2 cellular contexts compared by ENCODE assay signal in genomic region chrX:37803057-37803456, GRCh38.
TF ChIP-seq lines count a peak whose summit lies in the region.

No MANE protein-coding gene starts in this region.

TF ChIP-seq in HEK293T, 16 proteins besides CTCF, POLR2A, EP300 and RAD21:
- no peak for TF ChIP-seq BHLHE40 (IDR thresholded peaks at IDR 0.05; ENCODE audit: borderline replicate concordance)
- TF ChIP-seq ELF4 (IDR thresholded peaks at IDR 0.05): peak; percentile 76
TF ChIP-seq in HEK293T: peak in this region for 1.

TF ChIP-seq in K562, 482 proteins besides CTCF, POLR2A, EP300 and RAD21:
- TF ChIP-seq, protein P1, sequence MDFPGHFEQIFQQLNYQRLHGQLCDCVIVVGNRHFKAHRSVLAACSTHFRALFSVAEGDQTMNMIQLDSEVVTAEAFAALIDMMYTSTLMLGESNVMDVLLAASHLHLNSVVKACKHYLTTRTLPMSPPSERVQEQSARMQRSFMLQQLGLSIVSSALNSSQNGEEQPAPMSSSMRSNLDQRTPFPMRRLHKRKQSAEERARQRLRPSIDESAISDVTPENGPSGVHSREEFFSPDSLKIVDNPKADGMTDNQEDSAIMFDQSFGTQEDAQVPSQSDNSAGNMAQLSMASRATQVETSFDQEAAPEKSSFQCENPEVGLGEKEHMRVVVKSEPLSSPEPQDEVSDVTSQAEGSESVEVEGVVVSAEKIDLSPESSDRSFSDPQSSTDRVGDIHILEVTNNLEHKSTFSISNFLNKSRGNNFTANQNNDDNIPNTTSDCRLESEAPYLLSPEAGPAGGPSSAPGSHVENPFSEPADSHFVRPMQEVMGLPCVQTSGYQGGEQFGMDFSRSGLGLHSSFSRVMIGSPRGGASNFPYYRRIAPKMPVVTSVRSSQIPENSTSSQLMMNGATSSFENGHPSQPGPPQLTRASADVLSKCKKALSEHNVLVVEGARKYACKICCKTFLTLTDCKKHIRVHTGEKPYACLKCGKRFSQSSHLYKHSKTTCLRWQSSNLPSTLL (IDR thresholded peaks at IDR 0.05): no peak
- TF ChIP-seq NEUROD1 (IDR thresholded peaks at IDR 0.05; ENCODE audit: borderline replicate concordance, low read depth, low read length, partially characterized antibody): no peak
- no peak for TF ChIP-seq ZZZ3 (IDR thresholded peaks at IDR 0.05)
- peak; percentile 61 for TF ChIP-seq ZBTB40 (IDR thresholded peaks at IDR 0.05)
- no peak for TF ChIP-seq ZBTB40 (CRISPR knock-in tag; IDR thresholded peaks at IDR 0.05)
- TF ChIP-seq, protein P2, sequence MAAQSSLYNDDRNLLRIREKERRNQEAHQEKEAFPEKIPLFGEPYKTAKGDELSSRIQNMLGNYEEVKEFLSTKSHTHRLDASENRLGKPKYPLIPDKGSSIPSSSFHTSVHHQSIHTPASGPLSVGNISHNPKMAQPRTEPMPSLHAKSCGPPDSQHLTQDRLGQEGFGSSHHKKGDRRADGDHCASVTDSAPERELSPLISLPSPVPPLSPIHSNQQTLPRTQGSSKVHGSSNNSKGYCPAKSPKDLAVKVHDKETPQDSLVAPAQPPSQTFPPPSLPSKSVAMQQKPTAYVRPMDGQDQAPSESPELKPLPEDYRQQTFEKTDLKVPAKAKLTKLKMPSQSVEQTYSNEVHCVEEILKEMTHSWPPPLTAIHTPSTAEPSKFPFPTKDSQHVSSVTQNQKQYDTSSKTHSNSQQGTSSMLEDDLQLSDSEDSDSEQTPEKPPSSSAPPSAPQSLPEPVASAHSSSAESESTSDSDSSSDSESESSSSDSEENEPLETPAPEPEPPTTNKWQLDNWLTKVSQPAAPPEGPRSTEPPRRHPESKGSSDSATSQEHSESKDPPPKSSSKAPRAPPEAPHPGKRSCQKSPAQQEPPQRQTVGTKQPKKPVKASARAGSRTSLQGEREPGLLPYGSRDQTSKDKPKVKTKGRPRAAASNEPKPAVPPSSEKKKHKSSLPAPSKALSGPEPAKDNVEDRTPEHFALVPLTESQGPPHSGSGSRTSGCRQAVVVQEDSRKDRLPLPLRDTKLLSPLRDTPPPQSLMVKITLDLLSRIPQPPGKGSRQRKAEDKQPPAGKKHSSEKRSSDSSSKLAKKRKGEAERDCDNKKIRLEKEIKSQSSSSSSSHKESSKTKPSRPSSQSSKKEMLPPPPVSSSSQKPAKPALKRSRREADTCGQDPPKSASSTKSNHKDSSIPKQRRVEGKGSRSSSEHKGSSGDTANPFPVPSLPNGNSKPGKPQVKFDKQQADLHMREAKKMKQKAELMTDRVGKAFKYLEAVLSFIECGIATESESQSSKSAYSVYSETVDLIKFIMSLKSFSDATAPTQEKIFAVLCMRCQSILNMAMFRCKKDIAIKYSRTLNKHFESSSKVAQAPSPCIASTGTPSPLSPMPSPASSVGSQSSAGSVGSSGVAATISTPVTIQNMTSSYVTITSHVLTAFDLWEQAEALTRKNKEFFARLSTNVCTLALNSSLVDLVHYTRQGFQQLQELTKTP (IDR thresholded peaks at IDR 0.05; ENCODE audit: low read depth in 1 of 2, partially characterized antibody in 2 of 2): no peak
